In genomic region chr9:21579209-21579608, GRCh38 we compare ENCODE assay signal across 13 cellular contexts.
DNase-seq lines count a peak whose midpoint lies in the region; ATAC-seq, FAIRE-seq and TF ChIP-seq lines count a peak whose summit lies in the region.
"Had no signal": no experiment of that assay in that cellular context is flagged by ENCODE, and none has a peak within 500 bp of the region (broad histone marks: within the 10 kb centered on the region; RNA-seq: fewer than 3 reads in every experiment).

No MANE protein-coding gene starts in this region.

- BruUV-seq in Panc1 (replicated peaks; lab: Mats Ljungman, UMichigan), result no TSS peak

- TF ChIP-seq CTCF in Panc1 (IDR thresholded peaks at IDR 0.05) (no peak), astrocyte (IDR thresholded peaks at IDR 0.05; ENCODE audit: insufficient read depth, low read depth, low read length) (no peak), natural killer cell (IDR thresholded peaks at IDR 0.05) (no peak), GM13977 (IDR thresholded peaks at IDR 0.05; ENCODE audit: extremely low read depth, insufficient read depth, missing control alignments) (no peak)

- H3K9me3 Mint-ChIP-seq in activated CD4-positive, alpha-beta T cell treated with anti-CD3 and anti-CD28 coated beads for 36 hours (ENCODE audit: low read depth), result no peaks in the 10 kb centered on the region
- H3K9me3 Mint-ChIP-seq in astrocyte (ENCODE audit: unreplicated experiment) (no peaks in the 10 kb centered on the region), natural killer cell (no peaks in the 10 kb centered on the region)
- H3K9me3 Mint-ChIP-seq: GM23338 had no signal

- peaks cover 39% of the 10 kb centered on the region for H3K4me1 Mint-ChIP-seq in activated CD4-positive, alpha-beta T cell treated with anti-CD3 and anti-CD28 coated beads for 36 hours
- peaks cover 40% of the 10 kb centered on the region for H3K4me1 Mint-ChIP-seq in astrocyte (ENCODE audit: low read depth, unreplicated experiment)
- H3K4me1 Mint-ChIP-seq in natural killer cell, result peaks cover 25 to 27% of the 10 kb centered on the region in 2 donors

- CTCF ChIA-PET in activated CD4-positive, alpha-beta T cell treated with anti-CD3 and anti-CD28 coated beads for 36 hours (lab: Charles Lee), result interaction anchor here (0.7 to 1.3 kb wide), 3 partner anchors 130 to 253 kb away, joined by 3 to 7 read pairs (median 3); no protein-coding TSS in a partner anchor
- CTCF ChIA-PET in Panc1 (lab: Charles Lee), result no interaction called here

- H3K4me3 ChIP-seq in Panc1 (ENCODE audit: low read depth in 2 of 2, low read length in 2 of 2) (peak overlapping the region in 1 of 2 experiments; percentile 23; a peak in 3 of 4 replicates), astrocyte (ENCODE audit: insufficient read depth, low read depth, low read length) (no peak overlapping the region)
- H3K4me3 ChIP-seq: GM23338 had no signal

- POLR2A ChIA-PET in activated CD4-positive, alpha-beta T cell treated with anti-CD3 and anti-CD28 coated beads for 36 hours (lab: Charles Lee), result no interaction called here
- POLR2A ChIA-PET in Panc1 (lab: Charles Lee), result interaction anchor here (0.7 to 1.2 kb wide), 3 partner anchors 20 to 30 kb away, joined by 3 to 6 read pairs (median 5); no protein-coding TSS in a partner anchor

- H3K27me3 ChIP-seq in Panc1 (ENCODE audit: control insufficient read depth, insufficient read depth, low read length) (no peaks in the 10 kb centered on the region), astrocyte (ENCODE audit: insufficient read depth, low read length) (no peaks in the 10 kb centered on the region)

- H4K20me1 ChIP-seq in astrocyte (ENCODE audit: insufficient read depth, low read length), result no peaks in the 10 kb centered on the region

- H3K27ac ChIP-seq in Panc1 (ENCODE audit: low read length) (peak overlapping the region; percentile 100), astrocyte (ENCODE audit: low read depth, low read length) (peak overlapping the region; percentile 30)

- no peaks in the 10 kb centered on the region for H3K36me3 Mint-ChIP-seq in activated CD4-positive, alpha-beta T cell treated with anti-CD3 and anti-CD28 coated beads for 36 hours (ENCODE audit: low read depth)
- no peaks in the 10 kb centered on the region for H3K36me3 Mint-ChIP-seq in astrocyte (ENCODE audit: low read depth, unreplicated experiment)
- peaks cover 6% of the 10 kb centered on the region for H3K36me3 Mint-ChIP-seq in natural killer cell

- intact Hi-C loops in activated CD4-positive, alpha-beta T cell treated with anti-CD3 and anti-CD28 coated beads for 36 hours (cut with DNase I, micrococcal nuclease), result loop anchor here in 1 of 2 experiments (5.0 kb wide), 3 partner anchors 48 to 208 kb away; no protein-coding TSS in a partner anchor
- intact Hi-C loops in Panc1 (cut with micrococcal nuclease; ENCODE audit: unreplicated experiment) (no loop called here), natural killer cell (cut with micrococcal nuclease) (no loop called here)

- H3K27ac Mint-ChIP-seq in activated CD4-positive, alpha-beta T cell treated with anti-CD3 and anti-CD28 coated beads for 36 hours, result peak overlapping the region; percentile 74
- H3K27ac Mint-ChIP-seq in astrocyte (ENCODE audit: unreplicated experiment) (peak overlapping the region; percentile 67), natural killer cell (peak overlapping the region; percentile 82 to 83)
- H3K27ac Mint-ChIP-seq: GM23338 had no signal

- H3K79me2 ChIP-seq in astrocyte (ENCODE audit: insufficient read depth, low read length), result peaks cover 64% of the 10 kb centered on the region

- H3K36me3 ChIP-seq in Panc1 (ENCODE audit: control insufficient read depth, insufficient read depth, low read length) (no peaks in the 10 kb centered on the region), astrocyte (ENCODE audit: insufficient read depth, low read length) (no peaks in the 10 kb centered on the region)

- H3K9me3 ChIP-seq in Panc1 (ENCODE audit: control insufficient read depth, insufficient read depth, low read depth, low read length) (no peaks in the 10 kb centered on the region), astrocyte (ENCODE audit: insufficient read depth, low read depth, low read length) (no peaks in the 10 kb centered on the region)

- in situ Hi-C loops in Panc1 (cut with HindIII; ENCODE audit: low pct_unique_long_range_greater_than_20kb, low sequenced_read_pairs), result no loop called here
- in situ Hi-C loops in GM13977 (cut with MboI; ENCODE audit: low pct_unique_long_range_greater_than_20kb, low sequenced_read_pairs, unreplicated experiment), result no loop called here

- H3K4me1 ChIP-seq in Panc1 (ENCODE audit: control insufficient read depth, insufficient read depth, low read length) (peaks cover 79% of the 10 kb centered on the region), astrocyte (ENCODE audit: insufficient read depth, low read length) (peaks cover 31% of the 10 kb centered on the region)

- H3K9ac ChIP-seq in astrocyte (ENCODE audit: low read length), result no peak overlapping the region

- peak overlapping the region; percentile 43 for H3K4me3 Mint-ChIP-seq in activated CD4-positive, alpha-beta T cell treated with anti-CD3 and anti-CD28 coated beads for 36 hours
- H3K4me3 Mint-ChIP-seq in astrocyte (ENCODE audit: unreplicated experiment) (no peak overlapping the region), natural killer cell (peak overlapping the region; percentile 95)
- H3K4me3 Mint-ChIP-seq: GM23338 had no signal

- H3K27me3 Mint-ChIP-seq in activated CD4-positive, alpha-beta T cell treated with anti-CD3 and anti-CD28 coated beads for 36 hours, result peaks cover 3% of the 10 kb centered on the region
- H3K27me3 Mint-ChIP-seq in astrocyte (ENCODE audit: low read depth, unreplicated experiment) (no peaks in the 10 kb centered on the region), natural killer cell (ENCODE audit: low read depth in 2 of 2) (peaks cover 39 to 54% of the 10 kb centered on the region in 2 donors)

- peak; percentile 33 for DNase-seq in activated CD4-positive, alpha-beta T cell treated with anti-CD3 and anti-CD28 coated beads for 36 hours
- DNase-seq in activated CD4-positive, alpha-beta T cell treated with anti-CD3 and anti-CD28 coated beads, Interleukin-2, amount 50 U/mL, for 48 hours, result no peak
- DNase-seq in Panc1 (ENCODE audit: low read depth, low spot score) (no peak), astrocyte (ENCODE audit: low read depth) (peak; percentile 82), natural killer cell (peak; percentile 45), GM13977 (ENCODE audit: low spot score) (no peak)
- DNase-seq: Kasumi-1, NCI-H446 had no signal

- peak; percentile 52 for ATAC-seq in activated CD4-positive, alpha-beta T cell treated with anti-CD3 and anti-CD28 coated beads for 36 hours
- ATAC-seq in Panc1 (peak; percentile 71), natural killer cell (peak; percentile 93 to 100 (median 95)), HG03095 (IDR thresholded peaks at IDR 0.05; ENCODE audit: unreplicated experiment) (no peak), GM21360 (IDR thresholded peaks at IDR 0.05; ENCODE audit: unreplicated experiment) (no peak)
- ATAC-seq: GM23338, SK-N-SH treated with all-trans-retinoic acid at 6 μM for 48 hours had no signal

- H2AFZ ChIP-seq in astrocyte (ENCODE audit: low read depth, low read length), result no peak overlapping the region
- H2AFZ ChIP-seq: GM23338 had no signal

- peak overlapping the region; percentile 67 for H3K4me2 ChIP-seq in astrocyte (ENCODE audit: low read length)
- H3K4me2 ChIP-seq: GM23338 had no signal

- no peak for FAIRE-seq in astrocyte (lab: Jason Lieb, UNC)
- FAIRE-seq: G401.6 had no signal

Comparison
In these comparisons a context has a peak if more than half of its experiments do, and no peak if none do; other contexts are left out.
1. DNase-seq: peak in activated CD4-positive, alpha-beta T cell treated with anti-CD3 and anti-CD28 coated beads for 36 hours (single experiment), astrocyte (single experiment) and natural killer cell (single experiment); none in activated CD4-positive, alpha-beta T cell treated with anti-CD3 and anti-CD28 coated beads, Interleukin-2, amount 50 U/mL, for 48 hours (0 of 2), Panc1 (single experiment) and GM13977 (single experiment).
2. ATAC-seq: peak in activated CD4-positive, alpha-beta T cell treated with anti-CD3 and anti-CD28 coated beads for 36 hours (single experiment), Panc1 (single experiment) and natural killer cell (3 of 3); none in HG03095 (single experiment) and GM21360 (single experiment).
3. Peak in every context shown above with its lines, with median percentiles within 50 percentile points of each other: H3K27ac Mint-ChIP-seq.